ENCODE assay signal across 1 cellular context in the genomic region with DNA sequence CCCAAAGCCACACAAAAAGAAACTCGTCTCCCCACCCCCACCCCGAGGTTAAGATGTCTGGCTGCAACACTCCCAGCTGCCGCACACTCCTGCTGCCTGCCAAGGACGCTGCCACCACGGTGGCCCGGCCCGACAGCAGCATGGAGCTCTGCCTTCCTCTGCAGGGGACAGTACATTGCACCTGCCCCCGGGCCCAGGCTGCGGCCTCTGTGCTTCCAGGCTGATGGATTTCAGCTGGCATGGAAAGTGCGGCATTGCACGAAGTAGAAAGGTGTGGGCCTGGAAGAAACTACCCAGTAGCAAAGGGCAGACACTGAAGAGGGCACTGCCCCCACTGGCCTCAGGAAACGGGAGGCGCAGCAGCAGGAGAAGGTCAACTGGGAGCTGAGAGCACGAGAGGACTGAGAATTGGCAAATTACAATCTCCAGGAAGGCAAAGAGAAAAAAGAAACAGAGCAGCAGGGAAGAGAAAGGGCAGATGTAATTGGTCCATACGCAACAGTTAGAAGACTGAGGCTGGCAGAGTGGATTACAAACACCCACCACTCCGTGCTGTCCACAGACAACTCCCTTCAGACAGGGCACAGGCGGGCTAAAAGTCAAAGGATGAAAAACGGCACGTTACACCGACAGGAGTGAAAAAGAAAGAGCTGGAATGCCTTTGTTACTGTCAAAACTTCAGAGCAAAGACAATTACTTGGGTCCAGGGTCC.
TF ChIP-seq lines count a peak whose summit lies in the region.

No MANE protein-coding gene starts in this region.

TF ChIP-seq in IMR-90, 13 proteins besides CTCF, POLR2A, EP300 and RAD21:
- TF ChIP-seq, protein P1, sequence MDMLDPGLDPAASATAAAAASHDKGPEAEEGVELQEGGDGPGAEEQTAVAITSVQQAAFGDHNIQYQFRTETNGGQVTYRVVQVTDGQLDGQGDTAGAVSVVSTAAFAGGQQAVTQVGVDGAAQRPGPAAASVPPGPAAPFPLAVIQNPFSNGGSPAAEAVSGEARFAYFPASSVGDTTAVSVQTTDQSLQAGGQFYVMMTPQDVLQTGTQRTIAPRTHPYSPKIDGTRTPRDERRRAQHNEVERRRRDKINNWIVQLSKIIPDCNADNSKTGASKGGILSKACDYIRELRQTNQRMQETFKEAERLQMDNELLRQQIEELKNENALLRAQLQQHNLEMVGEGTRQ (IDR thresholded peaks at IDR 0.05; ENCODE audit: low read depth, low read length): no peak
- TF ChIP-seq MAZ (IDR thresholded peaks at IDR 0.05; ENCODE audit: borderline replicate concordance, low read depth, low read length): no peak
- TF ChIP-seq FOS (IDR thresholded peaks at IDR 0.05; ENCODE audit: low read depth, low read length): no peak
- no peak for TF ChIP-seq SMC3 (IDR thresholded peaks at IDR 0.05; ENCODE audit: low read depth, low read length)
- TF ChIP-seq MXI1 (IDR thresholded peaks at IDR 0.05; ENCODE audit: borderline replicate concordance, low read depth, low read length): no peak
- no peak for TF ChIP-seq CHD1 (IDR thresholded peaks at IDR 0.05; ENCODE audit: low read depth, low read length)
- no peak for TF ChIP-seq RCOR1 (IDR thresholded peaks at IDR 0.05; ENCODE audit: insufficient replicate concordance, low read length)
- no peak for TF ChIP-seq BHLHE40 (IDR thresholded peaks at IDR 0.05; ENCODE audit: low read depth, low read length)
- TF ChIP-seq MAFK (IDR thresholded peaks at IDR 0.05; ENCODE audit: low read depth, low read length): no peak
- TF ChIP-seq, protein P2, sequence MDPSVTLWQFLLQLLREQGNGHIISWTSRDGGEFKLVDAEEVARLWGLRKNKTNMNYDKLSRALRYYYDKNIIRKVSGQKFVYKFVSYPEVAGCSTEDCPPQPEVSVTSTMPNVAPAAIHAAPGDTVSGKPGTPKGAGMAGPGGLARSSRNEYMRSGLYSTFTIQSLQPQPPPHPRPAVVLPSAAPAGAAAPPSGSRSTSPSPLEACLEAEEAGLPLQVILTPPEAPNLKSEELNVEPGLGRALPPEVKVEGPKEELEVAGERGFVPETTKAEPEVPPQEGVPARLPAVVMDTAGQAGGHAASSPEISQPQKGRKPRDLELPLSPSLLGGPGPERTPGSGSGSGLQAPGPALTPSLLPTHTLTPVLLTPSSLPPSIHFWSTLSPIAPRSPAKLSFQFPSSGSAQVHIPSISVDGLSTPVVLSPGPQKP (IDR thresholded peaks at IDR 0.05; ENCODE audit: borderline replicate concordance, low read depth, low read length): no peak
- TF ChIP-seq RFX5 (IDR thresholded peaks at IDR 0.05; ENCODE audit: low read depth, low read length): no peak
- TF ChIP-seq CEBPB (IDR thresholded peaks at IDR 0.05; ENCODE audit: low read depth, low read length): no peak
- no peak for TF ChIP-seq NFE2L2 (IDR thresholded peaks at IDR 0.05; ENCODE audit: low read depth, low read length)
